23 cellular contexts compared by ENCODE assay signal in the genomic region with DNA sequence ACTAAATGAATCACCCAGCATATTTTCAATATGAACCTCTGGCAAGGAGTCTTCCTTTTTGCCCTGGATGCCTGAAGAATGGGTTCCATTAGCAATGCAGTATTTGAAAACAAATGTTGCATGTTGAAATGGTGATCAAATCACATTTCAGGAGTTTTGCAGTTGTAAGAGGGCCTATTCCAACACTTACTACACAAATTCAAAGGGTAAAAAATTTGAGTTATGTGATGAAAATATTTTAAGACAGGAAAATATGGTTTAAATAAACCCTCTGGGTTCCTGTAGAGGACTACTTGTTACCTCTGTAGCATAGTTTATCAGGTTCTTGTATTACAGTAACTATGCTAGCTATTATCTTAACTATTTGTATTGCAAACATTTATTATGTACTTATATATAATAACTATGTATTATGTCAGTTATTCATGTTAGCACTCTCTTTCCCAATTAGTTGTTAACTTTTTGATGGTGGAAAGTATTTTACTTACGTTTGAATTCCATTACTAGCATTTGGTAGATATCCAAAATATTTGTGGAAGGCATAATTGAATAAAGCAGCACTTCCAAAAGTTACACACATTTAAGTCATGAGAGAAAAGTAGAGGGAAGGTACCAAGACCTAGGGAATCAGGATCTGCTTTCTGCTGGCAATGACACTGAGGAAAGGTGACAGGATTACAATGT.
"Had no signal": no experiment of that assay in that cellular context is flagged by ENCODE, and none has a peak within 500 bp of the region (broad histone marks: within the 10 kb centered on the region; RNA-seq: fewer than 3 reads in every experiment).

No MANE protein-coding gene starts in this region.

- FAIRE-seq: bronchial epithelial cell had no signal

- H3K36me3 ChIP-seq: ascending aorta had no signal

- H3K27ac ChIP-seq: ascending aorta, body of pancreas, Peyer's patch had no signal

- H3K4me1 ChIP-seq: ascending aorta, body of pancreas, Peyer's patch had no signal

- H3K27me3 ChIP-seq: ascending aorta, body of pancreas, Peyer's patch had no signal

- H3K4me3 ChIP-seq: ascending aorta, body of pancreas, Peyer's patch had no signal

- ATAC-seq: activated CD4-positive, CD25-positive, alpha-beta regulatory T cell treated with anti-CD3 and anti-CD28 coated beads, Interleukin-2, amount 50 U/mL, for 24 hours; activated CD8-positive, alpha-beta memory T cell treated with anti-CD3 and anti-CD28 coated beads, Interleukin-2, amount 10 ng/mL, durations not matched to agents 7 days and 5 days; body of pancreas; T-cell had no signal

- H3K9me3 ChIP-seq: ascending aorta, body of pancreas, Peyer's patch had no signal

- DNase-seq: activated CD4-positive, alpha-beta T cell treated with anti-CD3 and anti-CD28 coated beads for 4 hours; activated CD4-positive, alpha-beta T cell treated with anti-CD3 and anti-CD28 coated beads, Interleukin-2, amount 50 U/mL, for 4 hours; activated CD8-positive, alpha-beta memory T cell treated with anti-CD3 and anti-CD28 coated beads, Interleukin-2, amount 10 ng/mL, durations not matched to agents 7 days and 5 days; activated effector memory CD4-positive, alpha-beta T cell treated with Interleukin-2 at 50 U/mL for 16 hours; activated naive CD4-positive, alpha-beta T cell; activated T-cell treated with anti-CD3 and anti-CD28 coated beads, Interleukin-2, amount 50 U/mL, for 24 hours; amniotic stem cell; body of pancreas; central memory CD4-positive, alpha-beta T cell; Karpas-422; NCI-H1105 treated with DMSO at 0.1 percent for 48 hours; NCI-H1436 treated with DMSO at 0.1 percent for 48 hours; NCI-H187; NCI-H2081; NCI-H510A treated with DMSO at 0.1 percent for 48 hours; NCI-H69; NK-92 treated with Interleukin-12 subunit alpha and Interleukin-12 subunit beta, amount 100 ng/mL, for 24 hours; Peyer's patch; SHP77; T-cell had no signal
